In genomic region chr15:49625460-49626036, GRCh38 we compare ENCODE assay signal across 28 cellular contexts. TPM values are rescaled to one million over a fixed set of nuclear protein-coding genes. Genes with fewer than 3 reads are reported as not detected.
DNase-seq lines count a peak whose midpoint lies in the region; ATAC-seq and TF ChIP-seq lines count a peak whose summit lies in the region.
"Had no signal": no experiment of that assay in that cellular context is flagged by ENCODE, and none has a peak within 500 bp of the region (broad histone marks: within the 10 kb centered on the region; RNA-seq: fewer than 3 reads in every experiment).

No MANE protein-coding gene starts in this region.

- H3K9me3 ChIP-seq in HEK293 (ENCODE audit: control insufficient read depth, insufficient read depth, low read depth, low read length) (no peaks in the 10 kb centered on the region), endodermal cell (ENCODE audit: control insufficient read depth, low read length) (peaks cover 32% of the 10 kb centered on the region), gastroesophageal sphincter (peaks cover 0 to 14% (median 0%) of the 10 kb centered on the region in 3 donors), heart left ventricle (peaks cover 0 to 19% (median 8%) of the 10 kb centered on the region in 12 donors), trophoblast cell (ENCODE audit: insufficient read depth, low read depth, low read length) (peaks cover 1% of the 10 kb centered on the region)
- H3K9me3 ChIP-seq: SJSA1 had no signal

- peak; percentile 16 for DNase-seq in NCI-H69 (lab: John Stamatoyannopoulos, UW)
- no peak for DNase-seq in endodermal cell
- no peak for DNase-seq in nephron progenitor cell
- no peak for DNase-seq in heart left ventricle
- no peak for DNase-seq in trophoblast cell
- no peak for DNase-seq in activated CD8-positive, alpha-beta memory T cell treated with anti-CD3 and anti-CD28 coated beads, Interleukin-2, amount 10 ng/mL, durations not matched to agents 7 days and 5 days
- DNase-seq: activated CD4-positive, alpha-beta memory T cell treated with anti-CD3 and anti-CD28 coated beads for 36 hours; aorta; C1 segment of cervical spinal cord; caudate nucleus; COR-L47; DMS79; GDM1; left lung; MM.1S; natural killer cell; NCI-H1417; NCI-H2081; NCI-H226; stimulated activated naive B cell treated with anti-CD40 and anti-IgM and Interleukin-4, amounts not matched to agents 10 μg/mL and 1 μg/mL and 100 μg/mL, for 72 hours; T-helper 1 cell had no signal

- peaks cover 2% of the 10 kb centered on the region for H3K79me2 ChIP-seq in trophoblast cell (ENCODE audit: control insufficient read depth, insufficient read depth, low read length, poor library complexity)
- H3K79me2 ChIP-seq: parathyroid adenoma had no signal

- no peaks in the 10 kb centered on the region for H3K27me3 Mint-ChIP-seq in endodermal cell (ENCODE audit: insufficient read depth)
- no peaks in the 10 kb centered on the region for H3K27me3 Mint-ChIP-seq in nephron progenitor cell (ENCODE audit: low read depth, poor library complexity)
- H3K27me3 Mint-ChIP-seq in activated CD8-positive, alpha-beta memory T cell treated with anti-CD3 and anti-CD28 coated beads, Interleukin-2, amount 10 ng/mL, durations not matched to agents 7 days and 5 days = no peaks in the 10 kb centered on the region
- H3K27me3 Mint-ChIP-seq: activated CD4-positive, alpha-beta memory T cell treated with anti-CD3 and anti-CD28 coated beads for 36 hours; activated T-helper 17 cell treated with anti-CD3 and anti-CD28 coated beads, Interleukin-2, amount 50 U/mL, for 72 hours; stimulated activated naive B cell treated with anti-CD40 and anti-IgM and Interleukin-4, amounts not matched to agents 10 μg/mL and 1 μg/mL and 100 μg/mL, for 72 hours had no signal

- no peak overlapping the region for H3K4me2 ChIP-seq in trophoblast cell (ENCODE audit: low read length)

- TF ChIP-seq CTCF in HEK293 (tag by site-specific recombination; IDR thresholded peaks at IDR 0.05) (no peak), endodermal cell (conservative IDR thresholded peaks at IDR 0.05) (no peak), nephron progenitor cell (IDR thresholded peaks at IDR 0.05) (no peak), gastroesophageal sphincter (IDR thresholded peaks at IDR 0.05) (no peak), heart left ventricle (IDR thresholded peaks at IDR 0.05) (no peak)

- TF ChIP-seq POLR2A in gastroesophageal sphincter (IDR thresholded peaks at IDR 0.05) = no peak
- TF ChIP-seq POLR2A in heart left ventricle (IDR thresholded peaks at IDR 0.05) = no peak

- no peak overlapping the region for H2AFZ ChIP-seq in trophoblast cell (ENCODE audit: insufficient read depth, low read length, poor library complexity)
- H2AFZ ChIP-seq: parathyroid adenoma had no signal

- peaks cover 19% of the 10 kb centered on the region for H3K9me3 Mint-ChIP-seq in endodermal cell
- H3K9me3 Mint-ChIP-seq in nephron progenitor cell = peaks cover 22% of the 10 kb centered on the region
- peaks cover 5% of the 10 kb centered on the region for H3K9me3 Mint-ChIP-seq in activated CD8-positive, alpha-beta memory T cell treated with anti-CD3 and anti-CD28 coated beads, Interleukin-2, amount 10 ng/mL, durations not matched to agents 7 days and 5 days (ENCODE audit: low read depth)
- H3K9me3 Mint-ChIP-seq: activated T-helper 17 cell treated with anti-CD3 and anti-CD28 coated beads, Interleukin-2, amount 50 U/mL, for 72 hours had no signal

- CTCF ChIA-PET in HEK293 (lab: Yijun Ruan, JAX) = no interaction called here
- CTCF ChIA-PET in activated CD8-positive, alpha-beta memory T cell treated with anti-CD3 and anti-CD28 coated beads, Interleukin-2, amount 10 ng/mL, durations not matched to agents 7 days and 5 days (lab: Charles Lee) = no interaction called here

- POLR2A ChIA-PET in HEK293 (lab: Yijun Ruan, JAX) = no interaction called here

- no peak overlapping the region for H2BK120ac ChIP-seq in trophoblast cell (ENCODE audit: insufficient read depth, low read length, poor library complexity)

- H4K91ac ChIP-seq in trophoblast cell (ENCODE audit: low read depth, low read length) = no peak overlapping the region

- no peak overlapping the region for H3K18ac ChIP-seq in trophoblast cell (ENCODE audit: low read length)

- no peak overlapping the region for H3K4ac ChIP-seq in trophoblast cell (ENCODE audit: low read depth, low read length)

- H3K9ac ChIP-seq in endodermal cell (ENCODE audit: extremely low read depth, low read length, poor library complexity, severe bottlenecking) (no peak overlapping the region), trophoblast cell (ENCODE audit: low read length) (no peak overlapping the region)
- H3K9ac ChIP-seq: parathyroid adenoma had no signal

- TF ChIP-seq EP300 in gastroesophageal sphincter (IDR thresholded peaks at IDR 0.05) = no peak

- H3K4me1 ChIP-seq in HEK293 (ENCODE audit: control insufficient read depth, insufficient read depth, low read length) (no peaks in the 10 kb centered on the region), endodermal cell (ENCODE audit: control insufficient read depth, insufficient read depth, low read length) (no peaks in the 10 kb centered on the region), gastroesophageal sphincter (peaks cover 0 to 53% (median 4%) of the 10 kb centered on the region in 3 donors), heart left ventricle (peaks cover 0 to 27% (median 12%) of the 10 kb centered on the region in 12 donors), trophoblast cell (ENCODE audit: control insufficient read depth in 1 of 2, insufficient read depth in 2 of 2, low read length in 2 of 2) (peaks cover 0 to 3% of the 10 kb centered on the region in 2 experiments)
- H3K4me1 ChIP-seq: parathyroid adenoma had no signal

- no peak overlapping the region for H2AK5ac ChIP-seq in trophoblast cell (ENCODE audit: low read length)

- H3K36me3 Mint-ChIP-seq in endodermal cell (ENCODE audit: low read depth) (peaks cover 52% of the 10 kb centered on the region), nephron progenitor cell (ENCODE audit: low read depth) (peaks cover 77% of the 10 kb centered on the region)
- H3K36me3 Mint-ChIP-seq in activated CD8-positive, alpha-beta memory T cell treated with anti-CD3 and anti-CD28 coated beads, Interleukin-2, amount 10 ng/mL, durations not matched to agents 7 days and 5 days = peaks cover 30% of the 10 kb centered on the region
- H3K36me3 Mint-ChIP-seq: natural killer cell had no signal

- H3K23ac ChIP-seq in trophoblast cell (ENCODE audit: low read length) = no peak overlapping the region

- H3K27ac Mint-ChIP-seq in endodermal cell = no peak overlapping the region
- peak overlapping the region; percentile 90 for H3K27ac Mint-ChIP-seq in nephron progenitor cell
- H3K27ac Mint-ChIP-seq in activated CD8-positive, alpha-beta memory T cell treated with anti-CD3 and anti-CD28 coated beads, Interleukin-2, amount 10 ng/mL, durations not matched to agents 7 days and 5 days = no peak overlapping the region
- H3K27ac Mint-ChIP-seq: activated CD4-positive, alpha-beta memory T cell treated with anti-CD3 and anti-CD28 coated beads for 36 hours; activated T-helper 17 cell treated with anti-CD3 and anti-CD28 coated beads, Interleukin-2, amount 50 U/mL, for 72 hours; natural killer cell; stimulated activated naive B cell treated with anti-CD40 and anti-IgM and Interleukin-4, amounts not matched to agents 10 μg/mL and 1 μg/mL and 100 μg/mL, for 72 hours had no signal

- H3K27ac ChIP-seq in HEK293 (ENCODE audit: extremely low read depth, low read depth, low read length) = no peak overlapping the region
- no peak overlapping the region for H3K27ac ChIP-seq in endodermal cell (ENCODE audit: low read depth, low read length)
- no peak overlapping the region for H3K27ac ChIP-seq in gastroesophageal sphincter
- H3K27ac ChIP-seq in heart left ventricle = no peak overlapping the region
- H3K27ac ChIP-seq in trophoblast cell (ENCODE audit: low read depth, low read length) = no peak overlapping the region
- H3K27ac ChIP-seq: left lung, parathyroid adenoma had no signal

- H3K4me3 Mint-ChIP-seq in endodermal cell = no peak overlapping the region
- no peak overlapping the region for H3K4me3 Mint-ChIP-seq in nephron progenitor cell
- H3K4me3 Mint-ChIP-seq in activated CD8-positive, alpha-beta memory T cell treated with anti-CD3 and anti-CD28 coated beads, Interleukin-2, amount 10 ng/mL, durations not matched to agents 7 days and 5 days = no peak overlapping the region
- H3K4me3 Mint-ChIP-seq: activated CD4-positive, alpha-beta memory T cell treated with anti-CD3 and anti-CD28 coated beads for 36 hours; activated T-helper 17 cell treated with anti-CD3 and anti-CD28 coated beads, Interleukin-2, amount 50 U/mL, for 72 hours; natural killer cell; stimulated activated naive B cell treated with anti-CD40 and anti-IgM and Interleukin-4, amounts not matched to agents 10 μg/mL and 1 μg/mL and 100 μg/mL, for 72 hours had no signal

- 90 to 97% methylated on average over 2 to 5 of the region's 5 CpGs for WGBS in endodermal cell (ENCODE audit: insufficient coverage in 1 of 2, insufficient read length in 1 of 2), 2 experiments
- 93 to 95% methylated on average over 5 of the region's 5 CpGs for WGBS in gastroesophageal sphincter (ENCODE audit: low coverage in 1 of 2), 2 donors
- WGBS in heart left ventricle, 4 donors = 93 to 98% (median 96%) methylated on average over 5 of the region's 5 CpGs
- no CpG with 5 or more reads among the region's 5 CpGs for WGBS in trophoblast cell (ENCODE audit: extremely low coverage, insufficient coverage, insufficient read length)

- no peak overlapping the region for H3K4me3 ChIP-seq in HEK293 (ENCODE audit: low read depth, low read length)
- H3K4me3 ChIP-seq in endodermal cell (ENCODE audit: low read length) = peak overlapping the region; percentile 31
- H3K4me3 ChIP-seq in gastroesophageal sphincter = no peak overlapping the region
- no peak overlapping the region for H3K4me3 ChIP-seq in heart left ventricle
- H3K4me3 ChIP-seq in trophoblast cell (ENCODE audit: low read depth, low read length) = no peak overlapping the region
- H3K4me3 ChIP-seq: left lung, SJSA1 had no signal

- peaks cover 0 to 11% of the 10 kb centered on the region in 2 experiments; a peak in 1 of 3 replicates for H3K36me3 ChIP-seq in HEK293 (ENCODE audit: control insufficient read depth in 2 of 2, insufficient read depth in 1 of 2, low read length in 2 of 2)
- peaks cover 52% of the 10 kb centered on the region for H3K36me3 ChIP-seq in endodermal cell (ENCODE audit: control insufficient read depth, insufficient read depth, low read length)
- H3K36me3 ChIP-seq in gastroesophageal sphincter = peaks cover 3 to 47% of the 10 kb centered on the region in 2 donors
- H3K36me3 ChIP-seq in heart left ventricle = peaks cover 0 to 58% (median 25%) of the 10 kb centered on the region in 9 donors
- peaks cover 2 to 4% of the 10 kb centered on the region in 2 experiments for H3K36me3 ChIP-seq in trophoblast cell (ENCODE audit: control insufficient read depth in 1 of 2, insufficient read depth in 2 of 2, low read length in 2 of 2)

- H3K79me1 ChIP-seq in trophoblast cell (ENCODE audit: low read length) = peaks cover 3% of the 10 kb centered on the region

- no peak overlapping the region for H3K14ac ChIP-seq in trophoblast cell (ENCODE audit: low read length)

- no peak overlapping the region for H2BK12ac ChIP-seq in trophoblast cell (ENCODE audit: low read length)

- H3K27me3 ChIP-seq in endodermal cell (ENCODE audit: control insufficient read depth, insufficient read depth, low read length, poor library complexity, severe bottlenecking) (no peaks in the 10 kb centered on the region), gastroesophageal sphincter (no peaks in the 10 kb centered on the region), heart left ventricle (no peaks in the 10 kb centered on the region), trophoblast cell (ENCODE audit: insufficient read depth, low read length) (no peaks in the 10 kb centered on the region)
- H3K27me3 ChIP-seq: left lung, SJSA1 had no signal

- no peak overlapping the region for H2BK5ac ChIP-seq in trophoblast cell (ENCODE audit: low read depth, low read length, poor library complexity)

- H3K4me1 Mint-ChIP-seq in endodermal cell (peaks cover 14% of the 10 kb centered on the region), nephron progenitor cell (peaks cover 40% of the 10 kb centered on the region)
- peaks cover 38% of the 10 kb centered on the region for H3K4me1 Mint-ChIP-seq in activated CD8-positive, alpha-beta memory T cell treated with anti-CD3 and anti-CD28 coated beads, Interleukin-2, amount 10 ng/mL, durations not matched to agents 7 days and 5 days

- H4K12ac ChIP-seq in trophoblast cell (ENCODE audit: low read depth, low read length) = no peak overlapping the region

- no peak for ATAC-seq in gastroesophageal sphincter
- no peak for ATAC-seq in heart left ventricle
- no peak for ATAC-seq in activated CD8-positive, alpha-beta memory T cell treated with anti-CD3 and anti-CD28 coated beads, Interleukin-2, amount 10 ng/mL, durations not matched to agents 7 days and 5 days
- ATAC-seq: activated naive CD4-positive, alpha-beta T cell treated with anti-CD3 and anti-CD28 coated beads, Interleukin-2, amount 50 U/mL, for 72 hours; activated T-helper 17 cell treated with anti-CD3 and anti-CD28 coated beads, Interleukin-2, amount 50 U/mL, for 72 hours; left lung; natural killer cell; sciatic nerve; stimulated activated naive B cell treated with anti-CD40 and anti-IgM and Interleukin-4, amounts not matched to agents 10 μg/mL and 1 μg/mL and 100 μg/mL, for 72 hours had no signal

- H4K8ac ChIP-seq in trophoblast cell (ENCODE audit: low read depth, low read length) = no peak overlapping the region

- intact Hi-C loops in heart left ventricle (cut with DNase I) = loop anchor here in 3 of 10 donors (10.0 kb wide), 3 partner anchors 201 to 471 kb away; partner anchors contain the start of genes COPS2 (in 1 of the 3) and FGF7 (in 1 of the 3)

RNA-seq across cellular contexts. Expression of gene DTWD1, which starts 4.7 kb away (rescaled TPM):
- total RNA-seq in endodermal cell = 10 to 100 TPM; 39.6 to 40.4 TPM
- 29.1 TPM for polyA plus RNA-seq in endodermal cell (2013, experiment 1 of 2)
- 35.9 TPM for polyA plus RNA-seq in endodermal cell (2013, experiment 2 of 2)
- 10 to 100 TPM; 27.4 to 44.4 (median 29.2) TPM for total RNA-seq in gastroesophageal sphincter
- 10 to 100 TPM in 8 of 9 donors, 1 to 10 TPM in 1; 6.3 to 28.0 (median 18.4) TPM for total RNA-seq in heart left ventricle
- 10 to 100 TPM in 1 of 2 donors, 1 to 10 TPM in 1; 8.1 to 11.7 TPM for polyA plus RNA-seq in heart left ventricle
- polyA plus RNA-seq in trophoblast cell (2013) = 10.1 and 11.2 TPM in 2 replicates
- total RNA-seq in activated CD8-positive, alpha-beta memory T cell treated with anti-CD3 and anti-CD28 coated beads, Interleukin-2, amount 10 ng/mL, durations not matched to agents 7 days and 5 days = 10 to 100 TPM; 14.1 to 16.9 TPM

RNA-seq across cellular contexts. Expression of gene FAM227B, which starts 4.9 kb away (rescaled TPM):
- total RNA-seq in endodermal cell (1 to 10 TPM; 7.5 to 8.5 TPM), gastroesophageal sphincter (10 to 100 TPM in 2 of 4 donors, 1 to 10 TPM in 2; 6.1 to 24.1 (median 12.5) TPM), heart left ventricle (10 to 100 TPM in 8 of 9 donors, 1 to 10 TPM in 1; 6.1 to 18.8 (median 14.4) TPM)
- 8.4 TPM for polyA plus RNA-seq in endodermal cell (2013, experiment 1 of 2)
- polyA plus RNA-seq in endodermal cell (2013, experiment 2 of 2) = 8.6 TPM
- 1 to 10 TPM; 5.8 to 6.1 TPM for polyA plus RNA-seq in heart left ventricle
- 3.0 and 3.8 TPM in 2 replicates for polyA plus RNA-seq in trophoblast cell (2013)
- total RNA-seq in activated CD8-positive, alpha-beta memory T cell treated with anti-CD3 and anti-CD28 coated beads, Interleukin-2, amount 10 ng/mL, durations not matched to agents 7 days and 5 days = 1 to 10 TPM; 2.4 to 3.3 TPM
